Comparison of ENCODE assay signal across 1 cellular context in the genomic region with DNA sequence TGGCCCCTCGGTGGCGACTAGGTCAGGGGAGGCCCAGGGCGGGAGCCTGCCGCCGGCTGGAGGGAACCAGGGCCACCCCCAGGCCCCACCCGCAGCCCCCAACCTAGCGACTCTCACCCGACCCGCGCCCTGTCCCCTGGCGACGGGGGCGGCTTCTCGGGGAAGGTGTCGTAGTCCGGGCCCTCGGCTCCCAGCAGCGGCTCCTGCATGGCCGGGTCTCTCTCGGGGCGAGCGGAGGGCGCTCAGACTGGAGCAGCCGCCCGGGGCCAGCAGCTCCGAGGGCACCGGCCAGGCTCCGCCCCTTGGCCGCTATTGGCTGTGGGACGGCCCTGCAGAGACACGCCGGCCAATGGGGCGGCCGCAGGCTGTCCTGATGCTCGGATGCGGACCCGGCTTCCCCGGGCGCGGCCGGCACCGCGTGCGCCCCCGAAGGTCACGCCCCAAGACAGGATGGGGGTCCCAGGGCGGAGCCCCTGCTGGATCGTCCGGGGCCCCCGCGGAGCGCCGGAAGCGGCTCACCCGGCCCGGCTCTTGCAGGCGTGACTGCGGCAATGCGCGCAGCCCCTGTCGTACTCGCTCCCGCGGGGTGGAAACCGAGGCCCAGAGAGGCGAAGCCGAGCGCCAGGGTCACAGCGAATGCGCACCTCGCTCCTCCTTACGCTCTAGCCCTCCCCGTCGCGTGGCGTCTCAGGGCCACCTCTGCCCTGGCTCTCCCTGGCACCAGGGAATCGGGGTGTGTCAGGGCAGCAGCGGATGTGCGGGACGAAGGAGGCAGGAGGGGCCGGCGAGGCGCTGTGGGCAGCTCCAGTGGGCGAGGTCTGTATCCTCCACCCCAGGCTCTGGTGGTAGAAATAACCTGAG.
A peak's percentile ranks its signal among the peaks of the same experiment; 100 is the strongest.
TF ChIP-seq lines count a peak whose summit lies in the region.

A gene with protein sequence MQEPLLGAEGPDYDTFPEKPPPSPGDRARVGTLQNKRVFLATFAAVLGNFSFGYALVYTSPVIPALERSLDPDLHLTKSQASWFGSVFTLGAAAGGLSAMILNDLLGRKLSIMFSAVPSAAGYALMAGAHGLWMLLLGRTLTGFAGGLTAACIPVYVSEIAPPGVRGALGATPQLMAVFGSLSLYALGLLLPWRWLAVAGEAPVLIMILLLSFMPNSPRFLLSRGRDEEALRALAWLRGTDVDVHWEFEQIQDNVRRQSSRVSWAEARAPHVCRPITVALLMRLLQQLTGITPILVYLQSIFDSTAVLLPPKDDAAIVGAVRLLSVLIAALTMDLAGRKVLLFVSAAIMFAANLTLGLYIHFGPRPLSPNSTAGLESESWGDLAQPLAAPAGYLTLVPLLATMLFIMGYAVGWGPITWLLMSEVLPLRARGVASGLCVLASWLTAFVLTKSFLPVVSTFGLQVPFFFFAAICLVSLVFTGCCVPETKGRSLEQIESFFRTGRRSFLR (minus strand): TSS at position 249 of the 861 bp plus-strand sequence. CDS start 40 bp downstream, at position 209.

TF ChIP-seq in HepG2, 621 proteins besides CTCF, POLR2A, EP300 and RAD21 (continued from another document and continues in another):
- TF ChIP-seq, protein P1, sequence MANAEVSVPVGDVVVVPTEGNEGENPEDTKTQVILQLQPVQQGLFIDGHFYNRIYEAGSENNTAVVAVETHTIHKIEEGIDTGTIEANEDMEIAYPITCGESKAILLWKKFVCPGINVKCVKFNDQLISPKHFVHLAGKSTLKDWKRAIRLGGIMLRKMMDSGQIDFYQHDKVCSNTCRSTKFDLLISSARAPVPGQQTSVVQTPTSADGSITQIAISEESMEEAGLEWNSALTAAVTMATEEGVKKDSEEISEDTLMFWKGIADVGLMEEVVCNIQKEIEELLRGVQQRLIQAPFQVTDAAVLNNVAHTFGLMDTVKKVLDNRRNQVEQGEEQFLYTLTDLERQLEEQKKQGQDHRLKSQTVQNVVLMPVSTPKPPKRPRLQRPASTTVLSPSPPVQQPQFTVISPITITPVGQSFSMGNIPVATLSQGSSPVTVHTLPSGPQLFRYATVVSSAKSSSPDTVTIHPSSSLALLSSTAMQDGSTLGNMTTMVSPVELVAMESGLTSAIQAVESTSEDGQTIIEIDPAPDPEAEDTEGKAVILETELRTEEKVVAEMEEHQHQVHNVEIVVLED (CRISPR knock-in tag; IDR thresholded peaks at IDR 0.05; ENCODE audit: borderline replicate concordance), result peak; percentile 16; the same call in 1 of the 2 replicates
- TF ChIP-seq KDM3A (CRISPR knock-in tag; IDR thresholded peaks at IDR 0.05; ENCODE audit: low read depth) (0 out of 2 replicates have a peak, but pooled peaks have one; percentile 9), HDAC1 (CRISPR knock-in tag; IDR thresholded peaks at IDR 0.05) (peak; percentile 52; the same call in 1 of the 2 replicates), ZNF496 (CRISPR knock-in tag; IDR thresholded peaks at IDR 0.05; ENCODE audit: insufficient replicate concordance) (no peak), ARID4A (CRISPR knock-in tag; IDR thresholded peaks at IDR 0.05; ENCODE audit: borderline replicate concordance) (peak; percentile 68; the same call in 1 of the 2 replicates), TCF12 (IDR thresholded peaks at IDR 0.05) (no peak), TCF12 (CRISPR knock-in tag; IDR thresholded peaks at IDR 0.05) (peak; percentile 62; the same call in 1 of the 2 replicates), TFAP4 (IDR thresholded peaks at IDR 0.05; ENCODE audit: borderline replicate concordance, low read depth) (0 out of 2 replicates have a peak, but pooled peaks have one; percentile 0), ZBTB8A (CRISPR knock-in tag; IDR thresholded peaks at IDR 0.05; ENCODE audit: borderline replicate concordance, low read depth) (no peak), ZZZ3 (CRISPR knock-in tag; IDR thresholded peaks at IDR 0.05; ENCODE audit: borderline replicate concordance) (0 out of 2 replicates have a peak, but pooled peaks have one; percentile 21), MXD1 (CRISPR knock-in tag; IDR thresholded peaks at IDR 0.05) (peak; percentile 87; the same call in 1 of the 2 replicates), ZNF563 (CRISPR knock-in tag; IDR thresholded peaks at IDR 0.05) (peak; percentile 39), MTA1 (CRISPR knock-in tag; IDR thresholded peaks at IDR 0.05; ENCODE audit: borderline replicate concordance) (peak; percentile 57; the same call in 1 of the 2 replicates), HNRNPK (IDR thresholded peaks at IDR 0.05; ENCODE audit: low read depth, low read length, poor library complexity, severe bottlenecking) (peak; percentile 61), GLMP (CRISPR knock-in tag; IDR thresholded peaks at IDR 0.05; ENCODE audit: borderline replicate concordance) (no peak), CCDC6 (CRISPR knock-in tag; IDR thresholded peaks at IDR 0.05) (no peak), ZNF430 (CRISPR knock-in tag; IDR thresholded peaks at IDR 0.05) (no peak; the same call in 1 of the 2 replicates), ZFYVE20 (CRISPR knock-in tag; IDR thresholded peaks at IDR 0.05; ENCODE audit: borderline replicate concordance, low read depth) (no peak), BCL6 (CRISPR knock-in tag; IDR thresholded peaks at IDR 0.05) (0 out of 2 replicates have a peak, but pooled peaks have one; percentile 1), CBX5 (CRISPR knock-in tag; IDR thresholded peaks at IDR 0.05; ENCODE audit: borderline replicate concordance) (peak; percentile 11; the same call in 1 of the 2 replicates), ZNF138 (CRISPR knock-in tag; IDR thresholded peaks at IDR 0.05; ENCODE audit: low read depth) (peak; percentile 37; the same call in 1 of the 2 replicates)
- TF ChIP-seq, protein P2, sequence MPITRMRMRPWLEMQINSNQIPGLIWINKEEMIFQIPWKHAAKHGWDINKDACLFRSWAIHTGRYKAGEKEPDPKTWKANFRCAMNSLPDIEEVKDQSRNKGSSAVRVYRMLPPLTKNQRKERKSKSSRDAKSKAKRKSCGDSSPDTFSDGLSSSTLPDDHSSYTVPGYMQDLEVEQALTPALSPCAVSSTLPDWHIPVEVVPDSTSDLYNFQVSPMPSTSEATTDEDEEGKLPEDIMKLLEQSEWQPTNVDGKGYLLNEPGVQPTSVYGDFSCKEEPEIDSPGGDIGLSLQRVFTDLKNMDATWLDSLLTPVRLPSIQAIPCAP (CRISPR knock-in tag; IDR thresholded peaks at IDR 0.05; ENCODE audit: low read depth), result 0 out of 2 replicates have a peak, but pooled peaks have one; percentile 35
- TF ChIP-seq, protein P3, sequence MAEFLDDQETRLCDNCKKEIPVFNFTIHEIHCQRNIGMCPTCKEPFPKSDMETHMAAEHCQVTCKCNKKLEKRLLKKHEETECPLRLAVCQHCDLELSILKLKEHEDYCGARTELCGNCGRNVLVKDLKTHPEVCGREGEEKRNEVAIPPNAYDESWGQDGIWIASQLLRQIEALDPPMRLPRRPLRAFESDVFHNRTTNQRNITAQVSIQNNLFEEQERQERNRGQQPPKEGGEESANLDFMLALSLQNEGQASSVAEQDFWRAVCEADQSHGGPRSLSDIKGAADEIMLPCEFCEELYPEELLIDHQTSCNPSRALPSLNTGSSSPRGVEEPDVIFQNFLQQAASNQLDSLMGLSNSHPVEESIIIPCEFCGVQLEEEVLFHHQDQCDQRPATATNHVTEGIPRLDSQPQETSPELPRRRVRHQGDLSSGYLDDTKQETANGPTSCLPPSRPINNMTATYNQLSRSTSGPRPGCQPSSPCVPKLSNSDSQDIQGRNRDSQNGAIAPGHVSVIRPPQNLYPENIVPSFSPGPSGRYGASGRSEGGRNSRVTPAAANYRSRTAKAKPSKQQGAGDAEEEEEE (CRISPR knock-in tag; IDR thresholded peaks at IDR 0.05; ENCODE audit: borderline replicate concordance), result no peak
- TF ChIP-seq, protein P4, sequence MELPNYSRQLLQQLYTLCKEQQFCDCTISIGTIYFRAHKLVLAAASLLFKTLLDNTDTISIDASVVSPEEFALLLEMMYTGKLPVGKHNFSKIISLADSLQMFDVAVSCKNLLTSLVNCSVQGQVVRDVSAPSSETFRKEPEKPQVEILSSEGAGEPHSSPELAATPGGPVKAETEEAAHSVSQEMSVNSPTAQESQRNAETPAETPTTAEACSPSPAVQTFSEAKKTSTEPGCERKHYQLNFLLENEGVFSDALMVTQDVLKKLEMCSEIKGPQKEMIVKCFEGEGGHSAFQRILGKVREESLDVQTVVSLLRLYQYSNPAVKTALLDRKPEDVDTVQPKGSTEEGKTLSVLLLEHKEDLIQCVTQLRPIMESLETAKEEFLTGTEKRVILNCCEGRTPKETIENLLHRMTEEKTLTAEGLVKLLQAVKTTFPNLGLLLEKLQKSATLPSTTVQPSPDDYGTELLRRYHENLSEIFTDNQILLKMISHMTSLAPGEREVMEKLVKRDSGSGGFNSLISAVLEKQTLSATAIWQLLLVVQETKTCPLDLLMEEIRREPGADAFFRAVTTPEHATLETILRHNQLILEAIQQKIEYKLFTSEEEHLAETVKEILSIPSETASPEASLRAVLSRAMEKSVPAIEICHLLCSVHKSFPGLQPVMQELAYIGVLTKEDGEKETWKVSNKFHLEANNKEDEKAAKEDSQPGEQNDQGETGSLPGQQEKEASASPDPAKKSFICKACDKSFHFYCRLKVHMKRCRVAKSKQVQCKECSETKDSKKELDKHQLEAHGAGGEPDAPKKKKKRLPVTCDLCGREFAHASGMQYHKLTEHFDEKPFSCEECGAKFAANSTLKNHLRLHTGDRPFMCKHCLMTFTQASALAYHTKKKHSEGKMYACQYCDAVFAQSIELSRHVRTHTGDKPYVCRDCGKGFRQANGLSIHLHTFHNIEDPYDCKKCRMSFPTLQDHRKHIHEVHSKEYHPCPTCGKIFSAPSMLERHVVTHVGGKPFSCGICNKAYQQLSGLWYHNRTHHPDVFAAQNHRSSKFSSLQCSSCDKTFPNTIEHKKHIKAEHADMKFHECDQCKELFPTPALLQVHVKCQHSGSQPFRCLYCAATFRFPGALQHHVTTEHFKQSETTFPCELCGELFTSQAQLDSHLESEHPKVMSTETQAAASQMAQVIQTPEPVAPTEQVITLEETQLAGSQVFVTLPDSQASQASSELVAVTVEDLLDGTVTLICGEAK (IDR thresholded peaks at IDR 0.05), result no peak
- TF ChIP-seq, protein P4 (CRISPR knock-in tag; IDR thresholded peaks at IDR 0.05), result 0 out of 2 replicates have a peak, but pooled peaks have one; percentile 21
